Comparison of ENCODE assay signal across 21 cellular contexts in genomic region chr12:66262737-66263136, GRCh38. TPM values are rescaled to one million over a fixed set of nuclear protein-coding genes. Genes with fewer than 3 reads are reported as not detected.
DNase-seq lines count a peak whose midpoint lies in the region; ATAC-seq and TF ChIP-seq lines count a peak whose summit lies in the region.
"Had no signal": no experiment of that assay in that cellular context is flagged by ENCODE, and none has a peak within 500 bp of the region (broad histone marks: within the 10 kb centered on the region; RNA-seq: fewer than 3 reads in every experiment).

No MANE protein-coding gene starts in this region.

- TF ChIP-seq CTCF in CD8-positive, alpha-beta T cell (IDR thresholded peaks at IDR 0.05): peak; percentile 19
- no peak for TF ChIP-seq CTCF in GM13977 (IDR thresholded peaks at IDR 0.05; ENCODE audit: extremely low read depth, insufficient read depth, missing control alignments)

- H3K4me3 ChIP-seq in CD8-positive, alpha-beta T cell (ENCODE audit: low read depth, low read length): no peak overlapping the region
- H3K4me3 ChIP-seq: A549; BLaER1 treated with 17β-estradiol and CSF1 and Interleukin-3, amounts not matched to agents 10 nM and 100 nM; GM23338 had no signal

- no peak for DNase-seq in activated T-cell treated with anti-CD3 and anti-CD28 coated beads, Interleukin-2, amount 50 U/mL, for 72 hours
- no peak for DNase-seq in activated T-cell treated with anti-CD3 and anti-CD28 coated beads, Interleukin-2, amount 50 U/mL, for 24 hours
- DNase-seq in CD8-positive, alpha-beta T cell: no peak
- no peak for DNase-seq in central memory CD8-positive, alpha-beta T cell (ENCODE audit: low spot score in 2 of 2)
- DNase-seq in NCI-H146 (lab: John Stamatoyannopoulos, UW): no peak
- no peak for DNase-seq in GM13977 (ENCODE audit: low spot score)
- DNase-seq: 8988T; ACHN; AML-193; BE2C; Caco-2; CD4-positive, alpha-beta memory T cell; DMS153; DND-41; H9; HFFc6 had no signal

- no peaks in the 10 kb centered on the region for H3K27me3 Mint-ChIP-seq in activated T-cell treated with anti-CD3 and anti-CD28 coated beads, Interleukin-2, amount 50 U/mL, for 72 hours (ENCODE audit: low read depth)
- H3K27me3 Mint-ChIP-seq in activated T-cell treated with anti-CD3 and anti-CD28 coated beads, Interleukin-2, amount 50 U/mL, for 24 hours: no peaks in the 10 kb centered on the region
- peaks cover 2% of the 10 kb centered on the region for H3K27me3 Mint-ChIP-seq in CD8-positive, alpha-beta T cell (ENCODE audit: low read depth)
- H3K27me3 Mint-ChIP-seq in central memory CD8-positive, alpha-beta T cell: peaks cover 10% of the 10 kb centered on the region

- no peaks in the 10 kb centered on the region for H3K4me1 ChIP-seq in CD8-positive, alpha-beta T cell (ENCODE audit: insufficient read depth, low read length)
- H3K4me1 ChIP-seq: A549, BE2C, Caco-2 had no signal

- H3K4me1 Mint-ChIP-seq in activated T-cell treated with anti-CD3 and anti-CD28 coated beads, Interleukin-2, amount 50 U/mL, for 72 hours (ENCODE audit: low read depth): no peaks in the 10 kb centered on the region
- H3K4me1 Mint-ChIP-seq in activated T-cell treated with anti-CD3 and anti-CD28 coated beads, Interleukin-2, amount 50 U/mL, for 24 hours (ENCODE audit: low read depth): peaks cover under 1% of the 10 kb centered on the region
- H3K4me1 Mint-ChIP-seq in CD8-positive, alpha-beta T cell (ENCODE audit: low read depth): no peaks in the 10 kb centered on the region
- H3K4me1 Mint-ChIP-seq in central memory CD8-positive, alpha-beta T cell: no peaks in the 10 kb centered on the region
- H3K4me1 Mint-ChIP-seq: CD4-positive, alpha-beta memory T cell had no signal

- intact Hi-C loops in CD8-positive, alpha-beta T cell (cut with DNase I, micrococcal nuclease): no loop called here

- no peak overlapping the region for H3K27ac ChIP-seq in CD8-positive, alpha-beta T cell (ENCODE audit: low read depth, low read length)
- H3K27ac ChIP-seq: A549; BLaER1 treated with 17β-estradiol and CSF1 and Interleukin-3, amounts not matched to agents 10 nM and 100 nM had no signal

- H3K27ac Mint-ChIP-seq in activated T-cell treated with anti-CD3 and anti-CD28 coated beads, Interleukin-2, amount 50 U/mL, for 72 hours: peak overlapping the region; percentile 31
- no peak overlapping the region for H3K27ac Mint-ChIP-seq in activated T-cell treated with anti-CD3 and anti-CD28 coated beads, Interleukin-2, amount 50 U/mL, for 24 hours
- H3K27ac Mint-ChIP-seq in CD8-positive, alpha-beta T cell: no peak overlapping the region
- peak overlapping the region; percentile 72 for H3K27ac Mint-ChIP-seq in central memory CD8-positive, alpha-beta T cell (ENCODE audit: low read depth)
- H3K27ac Mint-ChIP-seq: CD14-positive monocyte; CD4-positive, alpha-beta memory T cell; GM23338; H9; HFFc6 had no signal

- no peak for ATAC-seq in activated T-cell treated with anti-CD3 and anti-CD28 coated beads, Interleukin-2, amount 50 U/mL, for 72 hours (replicated peaks in 1 of 2)
- ATAC-seq in CD8-positive, alpha-beta T cell: no peak
- ATAC-seq in central memory CD8-positive, alpha-beta T cell (replicated peaks; ENCODE audit: extremely low read depth, poor library complexity, severe bottlenecking): no peak
- ATAC-seq: A549, GM23338, HCT116 had no signal

- H3K9me3 Mint-ChIP-seq in activated T-cell treated with anti-CD3 and anti-CD28 coated beads, Interleukin-2, amount 50 U/mL, for 72 hours: no peaks in the 10 kb centered on the region
- H3K9me3 Mint-ChIP-seq in activated T-cell treated with anti-CD3 and anti-CD28 coated beads, Interleukin-2, amount 50 U/mL, for 24 hours: no peaks in the 10 kb centered on the region
- H3K9me3 Mint-ChIP-seq in CD8-positive, alpha-beta T cell: no peaks in the 10 kb centered on the region
- no peaks in the 10 kb centered on the region for H3K9me3 Mint-ChIP-seq in central memory CD8-positive, alpha-beta T cell
- H3K9me3 Mint-ChIP-seq: CD4-positive, alpha-beta memory T cell; GM23338; H9; HFFc6 had no signal

- H3K36me3 Mint-ChIP-seq in activated T-cell treated with anti-CD3 and anti-CD28 coated beads, Interleukin-2, amount 50 U/mL, for 72 hours (ENCODE audit: insufficient read depth in 2 of 2): no peaks in the 10 kb centered on the region
- H3K36me3 Mint-ChIP-seq in activated T-cell treated with anti-CD3 and anti-CD28 coated beads, Interleukin-2, amount 50 U/mL, for 24 hours (ENCODE audit: low read depth): no peaks in the 10 kb centered on the region
- H3K36me3 Mint-ChIP-seq in CD8-positive, alpha-beta T cell: no peaks in the 10 kb centered on the region
- no peaks in the 10 kb centered on the region for H3K36me3 Mint-ChIP-seq in central memory CD8-positive, alpha-beta T cell (ENCODE audit: insufficient read depth)
- H3K36me3 Mint-ChIP-seq: CD4-positive, alpha-beta memory T cell had no signal

- no peaks in the 10 kb centered on the region for H3K27me3 ChIP-seq in CD8-positive, alpha-beta T cell (ENCODE audit: insufficient read depth, low read length)
- H3K27me3 ChIP-seq: BE2C; BLaER1 treated with 17β-estradiol and CSF1 and Interleukin-3, amounts not matched to agents 10 nM and 100 nM had no signal

- H3K9me3 ChIP-seq in CD8-positive, alpha-beta T cell (ENCODE audit: low read length): no peaks in the 10 kb centered on the region
- H3K9me3 ChIP-seq: A549; BE2C; BLaER1 treated with 17β-estradiol and CSF1 and Interleukin-3, amounts not matched to agents 10 nM and 100 nM; Caco-2 had no signal

- CTCF ChIA-PET in CD8-positive, alpha-beta T cell (lab: Charles Lee): interaction anchor here (0.6 kb wide), 1 partner anchor 16 kb away, joined by 3 read pairs; no protein-coding TSS in a partner anchor

- H3K36me3 ChIP-seq in CD8-positive, alpha-beta T cell (ENCODE audit: insufficient read depth, low read length): no peaks in the 10 kb centered on the region
- H3K36me3 ChIP-seq: BE2C; BLaER1 treated with 17β-estradiol and CSF1 and Interleukin-3, amounts not matched to agents 10 nM and 100 nM had no signal

- in situ Hi-C loops in GM13977 (cut with MboI; ENCODE audit: low pct_unique_long_range_greater_than_20kb, low sequenced_read_pairs, unreplicated experiment): loop anchor here (25.0 kb wide), 1 partner anchor 450 kb away; no protein-coding TSS in a partner anchor

- POLR2A ChIA-PET in CD8-positive, alpha-beta T cell (lab: Charles Lee): no interaction called here

- H3K4me3 Mint-ChIP-seq in activated T-cell treated with anti-CD3 and anti-CD28 coated beads, Interleukin-2, amount 50 U/mL, for 72 hours: no peak overlapping the region
- H3K4me3 Mint-ChIP-seq in activated T-cell treated with anti-CD3 and anti-CD28 coated beads, Interleukin-2, amount 50 U/mL, for 24 hours: no peak overlapping the region
- no peak overlapping the region for H3K4me3 Mint-ChIP-seq in CD8-positive, alpha-beta T cell
- no peak overlapping the region for H3K4me3 Mint-ChIP-seq in central memory CD8-positive, alpha-beta T cell
- H3K4me3 Mint-ChIP-seq: CD14-positive monocyte; CD4-positive, alpha-beta memory T cell; GM23338; H9; HFFc6 had no signal

RNA-seq across cellular contexts. Expression of gene HELB, which starts 39.6 kb away (rescaled TPM):
- total RNA-seq in activated T-cell treated with anti-CD3 and anti-CD28 coated beads, Interleukin-2, amount 50 U/mL, for 72 hours: 10 to 100 TPM; 29.7 to 31.9 TPM
- 10 to 100 TPM; 26.9 to 27.0 TPM for total RNA-seq in CD8-positive, alpha-beta T cell

Comparison
In these comparisons a context has a peak if more than half of its experiments do, and no peak if none do; other contexts are left out.
1. H3K27ac Mint-ChIP-seq: peak in activated T-cell treated with anti-CD3 and anti-CD28 coated beads, Interleukin-2, amount 50 U/mL, for 72 hours (single experiment) and central memory CD8-positive, alpha-beta T cell (single experiment); none in activated T-cell treated with anti-CD3 and anti-CD28 coated beads, Interleukin-2, amount 50 U/mL, for 24 hours (single experiment) and CD8-positive, alpha-beta T cell (single experiment).